16 cellular contexts compared by ENCODE assay signal in genomic region chr7:55066938-55067337, GRCh38. TPM values are rescaled to one million over a fixed set of nuclear protein-coding genes. Genes with fewer than 3 reads are reported as not detected.
A peak's percentile ranks its signal among the peaks of the same experiment; 100 is the strongest.
DNase-seq lines count a peak whose midpoint lies in the region; ATAC-seq, FAIRE-seq and TF ChIP-seq lines count a peak whose summit lies in the region.
"Had no signal": no experiment of that assay in that cellular context is flagged by ENCODE, and none has a peak within 500 bp of the region (broad histone marks: within the 10 kb centered on the region; RNA-seq: fewer than 3 reads in every experiment).

No MANE protein-coding gene starts in this region.

- dilution Hi-C loops in keratinocyte (cut with MboI; ENCODE audit: extremely low pct_ligation_motif_present, low sequenced_read_pairs): no loop called here

- no peaks in the 10 kb centered on the region for H3K4me1 Mint-ChIP-seq in T-cell

- CTCF ChIA-PET in AG04450 (lab: Charles Lee): interaction anchor here (0.9 to 5.1 kb wide), 4 partner anchors 44 to 293 kb away, joined by 3 to 27 read pairs (median 10); no protein-coding TSS in a partner anchor
- CTCF ChIA-PET in T-cell (lab: Charles Lee): no interaction called here

- intact Hi-C loops in right cardiac atrium (cut with DNase I) (no loop called here), colonic mucosa (cut with DNase I) (no loop called here)

- H3K9me3 Mint-ChIP-seq in T-cell: no peaks in the 10 kb centered on the region
- H3K9me3 Mint-ChIP-seq: activated CD8-positive, alpha-beta T cell treated with anti-CD3 and anti-CD28 coated beads for 36 hours; stimulated activated effector memory CD8-positive, alpha-beta T cell treated with anti-CD3 and anti-CD28 coated beads, Interleukin-12 subunit alpha, Interleukin-12 subunit beta, amount 100 ng/mL, for 72 hours had no signal

- no peak overlapping the region for H3K4me3 Mint-ChIP-seq in T-cell
- H3K4me3 Mint-ChIP-seq: activated CD8-positive, alpha-beta T cell treated with anti-CD3 and anti-CD28 coated beads for 36 hours; stimulated activated effector memory CD8-positive, alpha-beta T cell treated with anti-CD3 and anti-CD28 coated beads, Interleukin-12 subunit alpha, Interleukin-12 subunit beta, amount 100 ng/mL, for 72 hours had no signal

- H3K36me3 ChIP-seq in SJSA1 (0 out of 2 replicates have a peak, but pooled peaks cover 5% of the 10 kb centered on the region), keratinocyte (ENCODE audit: control insufficient read depth in 2 of 2, extremely low read depth in 1 of 2, insufficient read depth in 2 of 2, low read length in 2 of 2) (peaks cover 29 to 46% of the 10 kb centered on the region in 2 experiments), skeletal muscle satellite cell (ENCODE audit: insufficient read depth, low read length) (peaks cover 21% of the 10 kb centered on the region), colonic mucosa (no peaks in the 10 kb centered on the region)

- no peaks in the 10 kb centered on the region for H4K20me1 ChIP-seq in keratinocyte (ENCODE audit: control insufficient read depth, extremely low read depth, insufficient read depth, low read length)

- H3K9me3 ChIP-seq in AG04450 (ENCODE audit: control insufficient read depth, insufficient read depth, low read length) (no peaks in the 10 kb centered on the region; the same call in 1 of the 2 replicates), SJSA1 (replicated peaks) (no peaks in the 10 kb centered on the region), keratinocyte (ENCODE audit: control insufficient read depth, low read depth, low read length) (no peaks in the 10 kb centered on the region), skeletal muscle satellite cell (replicated peaks; ENCODE audit: low read length) (no peaks in the 10 kb centered on the region), right cardiac atrium (ENCODE audit: control insufficient read depth, low read length) (no peaks in the 10 kb centered on the region), colonic mucosa (no peaks in the 10 kb centered on the region)

- TF ChIP-seq CTCF in AG04450 (IDR thresholded peaks at IDR 0.05; ENCODE audit: low read depth, low read length) (no peak), keratinocyte (optimal IDR thresholded peaks at IDR 0.05 in 1 of 3, IDR thresholded peaks at IDR 0.05 in 1 of 3, conservative IDR thresholded peaks at IDR 0.05 in 1 of 3; ENCODE audit: extremely low read depth in 1 of 3, insufficient read depth in 2 of 3, low read length in 3 of 3) (no peak), colonic mucosa (IDR thresholded peaks at IDR 0.05) (no peak)

- ATAC-seq in GM19467 (IDR thresholded peaks at IDR 0.05; ENCODE audit: unreplicated experiment): no peak
- ATAC-seq in T-cell (replicated peaks in 1 of 4): no peak
- ATAC-seq in right cardiac atrium: no peak
- ATAC-seq: activated CD8-positive, alpha-beta T cell treated with anti-CD3 and anti-CD28 coated beads for 36 hours; stimulated activated effector memory CD8-positive, alpha-beta T cell treated with anti-CD3 and anti-CD28 coated beads, Interleukin-12 subunit alpha, Interleukin-12 subunit beta, amount 100 ng/mL, for 72 hours had no signal

- H3K4me2 ChIP-seq in keratinocyte (ENCODE audit: control insufficient read depth, extremely low read depth, insufficient read depth, low read depth, low read length) (no peak overlapping the region), skeletal muscle satellite cell (ENCODE audit: low read length) (peak overlapping the region; percentile 79)

- peaks cover 13 to 22% of the 10 kb centered on the region in 2 donors for H3K27me3 Mint-ChIP-seq in T-cell

- peak overlapping the region; percentile 98 for H3K27ac ChIP-seq in AG04450 (ENCODE audit: low read depth, low read length)
- H3K27ac ChIP-seq in SJSA1: peak overlapping the region; percentile 100
- H3K27ac ChIP-seq in keratinocyte (ENCODE audit: control insufficient read depth, insufficient read depth, low read length): peak overlapping the region; percentile 94
- no peak overlapping the region for H3K27ac ChIP-seq in right cardiac atrium (ENCODE audit: low read length)
- H3K27ac ChIP-seq in colonic mucosa: no peak overlapping the region

- H3K4me3 ChIP-seq in AG04450 (ENCODE audit: low read depth, low read length) (no peak overlapping the region), SJSA1 (no peak overlapping the region), keratinocyte (ENCODE audit: control insufficient read depth in 2 of 3, extremely low read depth in 1 of 3, insufficient read depth in 2 of 3, low read depth in 1 of 3, low read length in 3 of 3) (no peak overlapping the region), skeletal muscle satellite cell (ENCODE audit: low read length) (peak overlapping the region; percentile 12), right cardiac atrium (ENCODE audit: low read length) (no peak overlapping the region), colonic mucosa (no peak overlapping the region)

- H2AFZ ChIP-seq in keratinocyte (ENCODE audit: control insufficient read depth, low read length): no peak overlapping the region

- peaks cover 7% of the 10 kb centered on the region for H3K9me1 ChIP-seq in keratinocyte (ENCODE audit: control insufficient read depth, extremely low read depth, insufficient read depth, low read length)

- H3K9ac ChIP-seq in keratinocyte (ENCODE audit: control insufficient read depth, extremely low read depth, insufficient read depth, low read length) (peak overlapping the region; percentile 0), skeletal muscle satellite cell (ENCODE audit: low read depth, low read length) (peak overlapping the region; percentile 86), colonic mucosa (ENCODE audit: low read depth in 2 of 2, low read length in 2 of 2) (no peak overlapping the region)

- DNase-seq in AG04450 (ENCODE audit: low read depth, low spot score) (no peak), SJSA1 (ENCODE audit: low read depth in 1 of 2, low spot score in 2 of 2) (no peak), keratinocyte (ENCODE audit: low read depth, low spot score) (no peak), T-cell (no peak), right cardiac atrium (no peak), colonic mucosa (no peak)
- DNase-seq: activated CD8-positive, alpha-beta T cell treated with anti-CD3 and anti-CD28 coated beads for 36 hours; activated effector memory CD4-positive, alpha-beta T cell treated with Interleukin-2 at 50 U/mL for 16 hours; effector CD4-positive, alpha-beta T cell; NCI-H1930; NCI-H748 treated with DMSO at 0.1 percent for 48 hours; stimulated activated CD4-positive, alpha-beta T cell treated with anti-CD3 and anti-CD28 coated beads, Interleukin-4, amount 100 ng/mL, for 4 hours had no signal

- no peak overlapping the region for H3K27ac Mint-ChIP-seq in T-cell
- H3K27ac Mint-ChIP-seq: activated CD8-positive, alpha-beta T cell treated with anti-CD3 and anti-CD28 coated beads for 36 hours; stimulated activated effector memory CD8-positive, alpha-beta T cell treated with anti-CD3 and anti-CD28 coated beads, Interleukin-12 subunit alpha, Interleukin-12 subunit beta, amount 100 ng/mL, for 72 hours had no signal

- 96% methylated on average over 6 of the region's 6 CpGs for WGBS in right cardiac atrium

- no peak for FAIRE-seq in keratinocyte (lab: Jason Lieb, UNC)
- FAIRE-seq: islet of Langerhans had no signal

- POLR2A ChIA-PET in AG04450 (lab: Yijun Ruan, JAX): interaction anchor here (2.5 kb wide), 1 partner anchor 66 kb away, joined by 25 read pairs; no protein-coding TSS in a partner anchor
- POLR2A ChIA-PET in T-cell (lab: Charles Lee): no interaction called here

- H3K36me3 Mint-ChIP-seq in T-cell: no peaks in the 10 kb centered on the region
- H3K36me3 Mint-ChIP-seq: stimulated activated effector memory CD8-positive, alpha-beta T cell treated with anti-CD3 and anti-CD28 coated beads, Interleukin-12 subunit alpha, Interleukin-12 subunit beta, amount 100 ng/mL, for 72 hours had no signal

- H3K27me3 ChIP-seq in AG04450 (ENCODE audit: control insufficient read depth, insufficient read depth, low read length) (no peaks in the 10 kb centered on the region), SJSA1 (replicated peaks) (no peaks in the 10 kb centered on the region), keratinocyte (ENCODE audit: control insufficient read depth, extremely low read depth, insufficient read depth, low read length) (no peaks in the 10 kb centered on the region), skeletal muscle satellite cell (ENCODE audit: control insufficient read depth, insufficient read depth, low read length) (no peaks in the 10 kb centered on the region), right cardiac atrium (ENCODE audit: control insufficient read depth, insufficient read depth) (no peaks in the 10 kb centered on the region), colonic mucosa (no peaks in the 10 kb centered on the region)

- H3K4me1 ChIP-seq in SJSA1 (replicated peaks) (peaks cover 67% of the 10 kb centered on the region), keratinocyte (ENCODE audit: control insufficient read depth, extremely low read depth, insufficient read depth, low read length) (peaks cover 88% of the 10 kb centered on the region), skeletal muscle satellite cell (ENCODE audit: control insufficient read depth, insufficient read depth, low read length) (peaks cover 94% of the 10 kb centered on the region), right cardiac atrium (ENCODE audit: control insufficient read depth, insufficient read depth, low read length) (peaks cover 7% of the 10 kb centered on the region), colonic mucosa (peaks cover 3% of the 10 kb centered on the region)

- H3K79me2 ChIP-seq in keratinocyte (ENCODE audit: control insufficient read depth, insufficient read depth, low read length): peaks cover 83% of the 10 kb centered on the region

RNA-seq across cellular contexts. Expression of gene EGFR, which starts 48.1 kb away (rescaled TPM):
- polyA plus RNA-seq in AG04450 (2011; rRNA removed) (59.0 and 62.6 TPM in 2 replicates), keratinocyte (109 to 159 TPM (median 120 TPM) in 3 replicates), right cardiac atrium (4.2 TPM)
- 153 and 159 TPM in 2 replicates for polyA minus RNA-seq in AG04450 (2011; rRNA and poly(A)+ RNA removed)
- 22.4 and 28.9 TPM in 2 replicates for total RNA-seq in SJSA1 (2014; rRNA removed; shearing (Covaris generic))
- polyA plus RNA-seq in keratinocyte (2011; ENCODE audit: low read depth): 54.6 TPM
- polyA plus RNA-seq in keratinocyte (2011; cell fraction: cytosol; rRNA removed): 58.5 and 79.5 TPM in 2 replicates
- polyA plus RNA-seq in keratinocyte (2011; cell fraction: nucleus; rRNA removed): 351 and 352 TPM in 2 replicates
- 75.7 and 124 TPM in 2 replicates for polyA plus RNA-seq in keratinocyte (2012; ENCODE audit: low replicate concordance)
- 306 to 451 TPM (median 333 TPM) in 3 replicates for polyA minus RNA-seq in keratinocyte
- polyA minus RNA-seq in keratinocyte (2011; cell fraction: cytosol; rRNA and poly(A)+ RNA removed): 216 TPM
- 624 and 980 TPM in 2 replicates for polyA minus RNA-seq in keratinocyte (2011; cell fraction: nucleus; rRNA and poly(A)+ RNA removed)
- total RNA-seq in skeletal muscle satellite cell (2012; rRNA removed): 89.1 and 114 TPM in 2 replicates
- total RNA-seq in T-cell (under 1 TPM in 3 of 5 donors, not detected in 2; 0.16 to 0.79 (median 0.35) TPM), right cardiac atrium (10 to 100 TPM; 13.3 to 21.8 (median 15.2) TPM), colonic mucosa (10 to 100 TPM; 57.8 to 63.4 TPM)
- total RNA-seq: activated CD8-positive, alpha-beta T cell treated with anti-CD3 and anti-CD28 coated beads for 36 hours had no signal

Comparison
In these comparisons a context has a peak if more than half of its experiments do, and no peak if none do; other contexts are left out.
1. H3K27ac ChIP-seq: peak in AG04450 (single experiment), SJSA1 (single experiment) and keratinocyte (single experiment); none in right cardiac atrium (single experiment) and colonic mucosa (single experiment).
2. H3K9ac ChIP-seq: peak in keratinocyte (single experiment) and skeletal muscle satellite cell (single experiment); none in colonic mucosa (0 of 2).
3. RNA of gene EGFR, which starts 48.1 kb away (total RNA-seq): 57.8 to 63.4 TPM in colonic mucosa, 22.4 to 28.9 TPM in SJSA1 and 13.3 to 21.8 TPM in right cardiac atrium; 0.16 to 0.79 TPM in T-cell; every median in the first group is over 4 times any median in the second.